20 cellular contexts compared by ENCODE assay signal in the genomic region with DNA sequence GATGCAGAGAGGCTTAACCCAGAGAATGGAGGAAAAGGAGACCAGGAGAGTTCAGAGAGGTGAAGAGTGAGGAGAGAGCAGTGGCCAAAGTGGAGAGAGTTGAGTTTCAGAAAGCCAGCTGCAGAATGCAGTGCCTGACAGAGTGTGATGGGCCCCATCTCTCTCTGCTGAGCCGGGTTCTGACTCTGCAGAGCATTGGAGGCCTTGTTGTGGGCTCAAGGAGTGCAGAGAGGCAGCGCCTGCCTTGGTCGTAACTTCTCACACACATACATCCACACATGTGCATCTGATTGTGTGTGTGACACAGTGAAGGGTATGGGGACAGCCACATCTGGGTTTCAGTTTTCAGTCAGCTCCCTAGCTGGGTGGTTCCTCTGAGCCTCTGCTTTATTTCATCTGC.
"Had no signal": no experiment of that assay in that cellular context is flagged by ENCODE, and none has a peak within 500 bp of the region (broad histone marks: within the 10 kb centered on the region; RNA-seq: fewer than 3 reads in every experiment).

No MANE protein-coding gene starts in this region.

- H3K27me3 ChIP-seq: esophagus muscularis mucosa, foreskin keratinocyte, heart left ventricle, left lung, stomach, suprapubic skin, tibial artery had no signal

- DNase-seq: activated CD4-positive, alpha-beta memory T cell treated with anti-CD3 and anti-CD28 coated beads, Interleukin-2, amount 10 ng/mL, durations not matched to agents 7 days and 5 days; activated CD4-positive, alpha-beta T cell treated with anti-CD3 and anti-CD28 coated beads, Interleukin-2, amount 10 ng/mL, durations not matched to agents 7 days and 5 days; activated CD4-positive, CD25-positive, alpha-beta regulatory T cell treated with anti-CD3 and anti-CD28 coated beads, Interleukin-2, amount 50 U/mL, for 72 hours; activated CD8-positive, alpha-beta memory T cell treated with anti-CD3 and anti-CD28 coated beads, Interleukin-2, amount 50 U/mL, for 48 hours; activated T-cell treated with anti-CD3 and anti-CD28 coated beads, Interleukin-2, amount 50 U/mL, for 24 hours; effector CD4-positive, alpha-beta T cell; left lung; stimulated activated CD4-positive, alpha-beta T cell treated with anti-CD3 and anti-CD28 coated beads, Interleukin-4, amount 100 ng/mL, for 24 hours; T-helper 9 cell had no signal

- H3K4me1 ChIP-seq: foreskin keratinocyte had no signal

- H3K36me3 ChIP-seq: esophagus muscularis mucosa, heart left ventricle, left lung, lower lobe of right lung, neutrophil, stomach, suprapubic skin, tibial artery, WERI-Rb-1 had no signal

- H3K9me3 ChIP-seq: esophagus muscularis mucosa, heart left ventricle, left lung, lower lobe of right lung, neutrophil, stomach, suprapubic skin, tibial artery had no signal

- ATAC-seq: stimulated activated memory B cell treated with anti-CD40 and anti-IgM and Interleukin-4, amounts not matched to agents 10 μg/mL and 1 μg/mL and 100 μg/mL, for 72 hours had no signal

- H3K27ac ChIP-seq: esophagus muscularis mucosa, foreskin keratinocyte, heart left ventricle, left lung, lower lobe of right lung, neutrophil, skin epidermis, stomach, suprapubic skin, tibial artery, WERI-Rb-1 had no signal

- H3K4me3 ChIP-seq: esophagus muscularis mucosa, heart left ventricle, left lung, lower lobe of right lung, skin epidermis, stomach, suprapubic skin, tibial artery had no signal
